In the genomic region with DNA sequence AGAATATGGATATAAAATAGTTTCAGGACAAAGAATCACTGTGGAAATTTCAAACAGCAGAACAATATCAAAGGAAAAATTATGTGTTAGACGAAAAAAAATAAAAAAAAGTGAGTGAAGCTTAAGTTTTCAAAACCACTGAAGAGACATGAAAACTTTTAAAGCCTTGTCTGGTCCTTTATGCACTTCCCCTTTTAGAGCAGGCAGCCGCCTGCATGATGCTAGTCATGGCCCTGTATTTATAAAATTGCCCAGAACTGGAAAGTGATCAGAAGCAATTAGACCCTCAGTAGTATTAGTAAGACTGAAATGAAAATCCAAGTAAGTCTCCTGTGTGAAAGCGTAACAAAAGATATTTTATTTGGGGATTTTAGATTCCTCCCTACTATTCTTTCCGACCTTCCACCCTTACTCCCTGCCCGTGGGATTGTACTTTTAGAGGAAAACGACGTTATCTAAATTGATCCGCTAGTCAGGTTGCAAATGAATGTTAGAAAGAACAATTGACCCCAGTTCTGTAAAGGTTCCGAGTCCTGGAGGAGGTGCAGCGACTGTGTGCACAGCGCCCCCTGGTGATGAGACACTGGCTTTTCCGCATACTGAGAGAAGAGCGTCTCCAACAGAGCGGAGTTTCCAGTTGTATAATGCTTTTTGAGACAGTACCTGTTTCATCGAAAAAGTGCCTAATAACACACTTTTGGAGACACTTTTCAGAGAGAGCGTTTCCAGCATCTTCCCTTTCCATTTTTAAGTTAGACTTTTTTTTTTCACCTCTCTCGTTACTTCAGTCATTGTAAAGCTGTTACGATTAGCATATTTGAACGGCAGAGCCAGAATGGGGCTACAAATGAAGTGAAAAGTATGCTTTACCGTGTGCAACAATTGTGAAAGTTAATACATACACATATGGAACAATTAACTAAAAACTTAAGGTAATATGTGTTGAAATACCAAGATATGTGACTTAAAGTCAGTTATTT, we compare ENCODE assay signal across 9 cellular contexts. TPM values are rescaled to one million over a fixed set of nuclear protein-coding genes. Genes with fewer than 3 reads are reported as not detected.
A peak's percentile ranks its signal among the peaks of the same experiment; 100 is the strongest.
DNase-seq lines count a peak whose midpoint lies in the region; ATAC-seq, FAIRE-seq and TF ChIP-seq lines count a peak whose summit lies in the region.
"Had no signal": no experiment of that assay in that cellular context is flagged by ENCODE, and none has a peak within 500 bp of the region (broad histone marks: within the 10 kb centered on the region; RNA-seq: fewer than 3 reads in every experiment).

No MANE protein-coding gene starts in this region.

- no peak overlapping the region for H3K27ac ChIP-seq in colonic mucosa
- H3K27ac ChIP-seq: ovary had no signal

- H3K36me3 ChIP-seq in BJ (ENCODE audit: control insufficient read depth, insufficient read depth, low read length) (peaks cover 9% of the 10 kb centered on the region), colonic mucosa (no peaks in the 10 kb centered on the region)
- H3K36me3 ChIP-seq: ovary had no signal

- H3K4me3 ChIP-seq in BJ (ENCODE audit: low read depth, low read length) = no peak overlapping the region
- H3K4me3 ChIP-seq in colonic mucosa = no peak overlapping the region
- H3K4me3 ChIP-seq: ovary had no signal

- FAIRE-seq in GM18507 (lab: Jason Lieb, UNC) = peak; percentile 51

- no peaks in the 10 kb centered on the region for H3K4me1 Mint-ChIP-seq in mesothelial cell of epicardium

- DNase-seq in BJ (ENCODE audit: low read depth) = no peak
- no peak for DNase-seq in GM18507 (ENCODE audit: extremely low spot score, insufficient read length, low read depth)
- peak; percentile 19 for DNase-seq in NCI-H526 treated with DMSO at 0.1 percent for 48 hours (lab: John Stamatoyannopoulos, UW)
- DNase-seq in colonic mucosa = peak; percentile 74
- DNase-seq in mesothelial cell of epicardium (ENCODE audit: low spot score in 2 of 2, unreplicated experiment in 2 of 2) = peak; percentile 33 to 55
- no peak for DNase-seq in GOT3 (lab: John Stamatoyannopoulos, UW)
- no peak for DNase-seq in NCI-H2029 treated with DMSO at 0.1 percent for 48 hours (lab: John Stamatoyannopoulos, UW)

- no peaks in the 10 kb centered on the region for H3K27me3 ChIP-seq in BJ (ENCODE audit: control insufficient read depth, insufficient read depth, low read length)
- H3K27me3 ChIP-seq in colonic mucosa = no peaks in the 10 kb centered on the region
- H3K27me3 ChIP-seq: ovary had no signal

- intact Hi-C loops in colonic mucosa (cut with DNase I) = loop anchor here (2.0 to 5.0 kb wide), 2 partner anchors 168 to 193 kb away; no protein-coding TSS in a partner anchor

- CTCF ChIA-PET in BJ (lab: Yijun Ruan, JAX) = interaction anchor here (0.9 to 1.3 kb wide), 6 partner anchors 8 to 377 kb away, joined by 3 to 4 read pairs (median 3); no protein-coding TSS in a partner anchor

- no peaks in the 10 kb centered on the region for H3K27me3 Mint-ChIP-seq in mesothelial cell of epicardium (ENCODE audit: low read depth)

- H3K36me3 Mint-ChIP-seq in mesothelial cell of epicardium = peaks cover 22% of the 10 kb centered on the region

- ATAC-seq in HG03039 (IDR thresholded peaks at IDR 0.05; ENCODE audit: unreplicated experiment) = no peak

- H3K4me1 ChIP-seq in colonic mucosa = no peaks in the 10 kb centered on the region

- POLR2A ChIA-PET in BJ (lab: Charles Lee) = no interaction called here

- no peaks in the 10 kb centered on the region for H3K9me3 ChIP-seq in colonic mucosa
- H3K9me3 ChIP-seq: ovary had no signal

- no peak overlapping the region for H3K27ac Mint-ChIP-seq in mesothelial cell of epicardium

- TF ChIP-seq CTCF in BJ (IDR thresholded peaks at IDR 0.05; ENCODE audit: insufficient read depth, low read depth, low read length) (peak; percentile 73), colonic mucosa (IDR thresholded peaks at IDR 0.05) (peak; percentile 62), mesothelial cell of epicardium (IDR thresholded peaks at IDR 0.05; ENCODE audit: unreplicated experiment) (peak; percentile 70)

- peaks cover 3% of the 10 kb centered on the region for H3K9me3 Mint-ChIP-seq in mesothelial cell of epicardium

- H3K9ac ChIP-seq in colonic mucosa (ENCODE audit: low read depth in 2 of 2, low read length in 2 of 2) = no peak overlapping the region

- H3K4me3 Mint-ChIP-seq in mesothelial cell of epicardium = no peak overlapping the region

RNA-seq across cellular contexts. Expression of a gene that starts 12.4 kb away (rescaled TPM):
- 333 and 645 TPM in 2 replicates for polyA plus RNA-seq in BJ (2011; rRNA removed)
- 118 and 173 TPM in 2 replicates for polyA minus RNA-seq in BJ (2011; rRNA and poly(A)+ RNA removed)
- total RNA-seq in colonic mucosa (100 to 1,000 TPM; 339 to 555 TPM), mesothelial cell of epicardium (24.0 to 28.4 TPM (median 27.2 TPM) in 3 replicates)

Comparison
In these comparisons a context has a peak if more than half of its experiments do, and no peak if none do; other contexts are left out.
1. DNase-seq: peak in NCI-H526 treated with DMSO at 0.1 percent for 48 hours (single experiment), colonic mucosa (single experiment) and mesothelial cell of epicardium (2 of 2); none in BJ (single experiment), GM18507 (single experiment), GOT3 (single experiment) and NCI-H2029 treated with DMSO at 0.1 percent for 48 hours (single experiment).
2. RNA of a gene that starts 12.4 kb away (total RNA-seq): 339 to 555 TPM in colonic mucosa; 24.0 to 28.4 TPM in mesothelial cell of epicardium; every median in the first group is over 10 times any median in the second.
3. Peak in every context shown above with its lines, with median percentiles within 50 percentile points of each other: CTCF ChIP-seq.